Comparison of ENCODE assay signal across 29 cellular contexts in the genomic region with DNA sequence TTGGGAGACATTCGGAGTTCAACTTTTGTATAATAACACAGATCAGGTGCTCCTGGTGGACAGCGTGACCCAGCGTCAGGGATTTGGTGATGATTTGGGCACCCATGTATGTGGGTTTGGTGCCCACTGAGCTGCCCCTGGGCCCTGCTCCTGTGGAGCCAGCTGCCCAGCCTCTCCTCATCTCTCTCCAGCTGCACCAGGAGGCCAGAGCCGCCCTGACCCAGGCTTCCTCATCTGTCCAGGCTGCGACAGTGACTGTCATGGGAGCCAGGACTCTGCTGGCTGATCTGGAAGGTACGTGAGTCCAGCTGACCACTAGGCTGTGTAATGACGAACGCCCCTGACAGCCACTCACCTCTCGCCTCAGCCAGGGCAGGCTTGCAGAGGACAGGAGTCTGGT. TPM values are rescaled to one million over a fixed set of nuclear protein-coding genes. Genes with fewer than 3 reads are reported as not detected.
"Had no signal": no experiment of that assay in that cellular context is flagged by ENCODE, and none has a peak within 500 bp of the region (broad histone marks: within the 10 kb centered on the region; RNA-seq: fewer than 3 reads in every experiment).

No MANE protein-coding gene starts in this region.

- ATAC-seq: naive thymus-derived CD4-positive, alpha-beta T cell; natural killer cell; pancreas; sciatic nerve; stimulated activated memory B cell treated with anti-CD40 and anti-IgM and Interleukin-4, amounts not matched to agents 10 μg/mL and 1 μg/mL and 100 μg/mL, for 72 hours; stimulated activated naive CD8-positive, alpha-beta T cell treated with anti-CD3 and anti-CD28 coated beads, Interleukin-15, amount 100 ng/mL, for 72 hours; stimulated activated naive CD8-positive, alpha-beta T cell treated with anti-CD3 and anti-CD28 coated beads, Interleukin-15, Interleukin-2, amounts not matched to agents 100 U/mL and 50 U/mL, for 24 hours; upper lobe of right lung had no signal

- H3K4me3 ChIP-seq: neural progenitor cell, pancreas, prostate gland, skin epidermis, smooth muscle cell, spleen, suprapubic skin, testis, tibial artery, transverse colon, upper lobe of right lung, uterus had no signal

- H3K36me3 ChIP-seq: neural progenitor cell, neutrophil, pancreas, prostate gland, suprapubic skin, tibial artery, transverse colon, upper lobe of right lung, uterus had no signal

- H3K27me3 ChIP-seq: neural progenitor cell, pancreas, spleen, suprapubic skin, testis, tibial artery, upper lobe of right lung, uterus had no signal

- FAIRE-seq: pancreas had no signal

- DNase-seq: naive thymus-derived CD4-positive, alpha-beta T cell; natural killer cell; nucleus accumbens; pancreas; retina; right cardiac atrium; spleen; stimulated activated CD4-positive, alpha-beta T cell treated with anti-CD3 and anti-CD28 coated beads, Interleukin-12 subunit alpha, Interleukin-12 subunit beta, amount 100 ng/mL, for 4 hours; stimulated activated CD4-positive, alpha-beta T cell treated with anti-CD3 and anti-CD28 coated beads, Interleukin-1b, Interleukin-23, amount 100 ng/mL, for 48 hours; stimulated activated CD4-positive, alpha-beta T cell treated with anti-CD3 and anti-CD28 coated beads, Interleukin-4, amount 100 ng/mL, for 1 hour; stimulated activated CD4-positive, alpha-beta T cell treated with anti-CD3 and anti-CD28 coated beads, Interleukin-4, amount 100 ng/mL, for 4 hours; stimulated activated CD8-positive, alpha-beta memory T cell treated with anti-CD3 and anti-CD28 coated beads, Interleukin-4, amount 100 ng/mL, for 48 hours; stimulated activated naive CD4-positive, alpha-beta T cell; stimulated activated naive CD8-positive, alpha-beta T cell treated with anti-CD3 and anti-CD28 coated beads, Interleukin-15, amount 100 ng/mL, for 72 hours; stimulated activated naive CD8-positive, alpha-beta T cell treated with anti-CD3 and anti-CD28 coated beads, Interleukin-15, Interleukin-2, amounts not matched to agents 100 U/mL and 50 U/mL, for 24 hours; substantia nigra; testis; tibial artery; transverse colon; upper lobe of right lung; uterus had no signal

- H3K4me2 ChIP-seq: neural progenitor cell, smooth muscle cell had no signal

- H2AFZ ChIP-seq: neural progenitor cell had no signal

- H3K27ac ChIP-seq: neural progenitor cell, neutrophil, pancreas, prostate gland, skin epidermis, suprapubic skin, testis, tibial artery, transverse colon, upper lobe of right lung, uterus had no signal

- H3K9me3 ChIP-seq: neutrophil, pancreas, prostate gland, spleen, suprapubic skin, testis, tibial artery, transverse colon, upper lobe of right lung, uterus had no signal

- H3K4me1 ChIP-seq: neural progenitor cell, pancreas, prostate gland, suprapubic skin, testis, tibial artery, transverse colon, upper lobe of right lung, uterus had no signal

- H3K9ac ChIP-seq: neural progenitor cell had no signal

RNA-seq across cellular contexts. Expression of a gene that starts 14.5 kb away (rescaled TPM):
- total RNA-seq: natural killer cell had no signal
